8 cellular contexts compared by ENCODE assay signal in genomic region chr1:219990782-219991510, GRCh38. TPM values are rescaled to one million over a fixed set of nuclear protein-coding genes. Genes with fewer than 3 reads are reported as not detected.
DNase-seq lines count a peak whose midpoint lies in the region; ATAC-seq and TF ChIP-seq lines count a peak whose summit lies in the region.

No MANE protein-coding gene starts in this region.

- no peaks in the 10 kb centered on the region for H3K9me3 ChIP-seq in osteoblast (ENCODE audit: low read depth, low read length)

- no peaks in the 10 kb centered on the region for H3K27me3 ChIP-seq in osteoblast (ENCODE audit: insufficient read depth, low read length)

- no peaks in the 10 kb centered on the region for H4K20me1 ChIP-seq in osteoblast (ENCODE audit: insufficient read depth, low read length)

- H3K4me1 ChIP-seq in osteoblast (ENCODE audit: insufficient read depth, low read length) = no peaks in the 10 kb centered on the region

- H2AFZ ChIP-seq in osteoblast (ENCODE audit: low read length) = no peak overlapping the region

- H3K36me3 ChIP-seq in osteoblast (ENCODE audit: insufficient read depth, low read length) = peaks cover 24% of the 10 kb centered on the region

- no peak overlapping the region for H3K4me3 ChIP-seq in osteoblast (ENCODE audit: insufficient read depth, low read length)

- TF ChIP-seq CTCF in GM12874 (IDR thresholded peaks at IDR 0.05; ENCODE audit: insufficient read depth, low read depth, low read length) = peak; percentile 32; the same call in 1 of the 2 replicates
- TF ChIP-seq CTCF in osteoblast (IDR thresholded peaks at IDR 0.05; ENCODE audit: extremely low read depth, low read depth, low read length) = peak; percentile 72

- no peak overlapping the region for H3K4me2 ChIP-seq in osteoblast (ENCODE audit: insufficient read depth, low read length)

- H3K79me2 ChIP-seq in osteoblast (ENCODE audit: insufficient read depth, low read length) = peaks cover 3% of the 10 kb centered on the region

- no peak overlapping the region for H3K27ac ChIP-seq in osteoblast (ENCODE audit: low read depth, low read length)

- DNase-seq in AG08396 (ENCODE audit: low spot score) (peak; percentile 12), NCI-H526 treated with DMSO at 0.1 percent for 48 hours (lab: John Stamatoyannopoulos, UW) (peak; percentile 4), dermis microvascular lymphatic vessel endothelial cell (ENCODE audit: low read depth in 2 of 2) (peak; percentile 44 to 57), osteoblast (ENCODE audit: insufficient read length, low spot score, missing footprints) (no peak), MV-4-11 (lab: John Stamatoyannopoulos, UW) (no peak)

- no peak for ATAC-seq in GM21723 (IDR thresholded peaks at IDR 0.05; ENCODE audit: unreplicated experiment)
- ATAC-seq in GM18870 (IDR thresholded peaks at IDR 0.05; ENCODE audit: unreplicated experiment) = no peak

RNA-seq across cellular contexts. Expression of gene EPRS1, which starts 55.4 kb away (rescaled TPM):
- total RNA-seq in dermis microvascular lymphatic vessel endothelial cell = 60.9 and 109 TPM in 2 replicates
- total RNA-seq in osteoblast = 203 and 218 TPM in 2 replicates

Comparison
In these comparisons a context has a peak if more than half of its experiments do, and no peak if none do; other contexts are left out.
1. DNase-seq: peak in AG08396 (single experiment), NCI-H526 treated with DMSO at 0.1 percent for 48 hours (single experiment) and dermis microvascular lymphatic vessel endothelial cell (2 of 2); none in osteoblast (single experiment) and MV-4-11 (single experiment).